In the genomic region with DNA sequence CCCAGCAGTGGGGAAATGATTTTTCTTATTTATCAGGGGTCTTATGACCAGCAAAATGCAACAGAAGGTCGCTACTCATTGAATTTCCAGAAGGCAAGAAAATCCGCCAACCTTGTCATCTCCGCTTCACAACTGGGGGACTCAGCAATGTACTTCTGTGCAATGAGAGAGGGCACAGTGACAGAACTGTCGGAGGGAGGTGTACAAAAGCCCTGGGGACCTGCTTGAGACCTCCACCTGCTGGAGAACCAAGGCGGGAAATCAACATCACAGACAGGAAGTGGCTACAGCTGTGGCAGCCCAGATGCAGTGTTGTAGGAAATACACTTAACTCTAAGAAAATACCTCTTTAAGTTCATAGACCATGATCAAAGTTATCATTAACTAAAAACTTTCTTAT, we compare ENCODE assay signal across 9 cellular contexts.
DNase-seq lines count a peak whose midpoint lies in the region; ATAC-seq, FAIRE-seq and TF ChIP-seq lines count a peak whose summit lies in the region.
"Had no signal": no experiment of that assay in that cellular context is flagged by ENCODE, and none has a peak within 500 bp of the region (broad histone marks: within the 10 kb centered on the region; RNA-seq: fewer than 3 reads in every experiment).

No MANE protein-coding gene starts in this region.

- peak; percentile 93 for DNase-seq in Jurkat, Clone E6-1 (ENCODE audit: low read depth, low spot score)
- DNase-seq in activated T-helper 9 cell treated with anti-CD3 and anti-CD28 coated beads, Interleukin-2, amount 50 U/mL, for 16 hours (ENCODE audit: low read depth), result peak; percentile 27
- DNase-seq in stimulated activated CD8-positive, alpha-beta memory T cell treated with anti-CD3 and anti-CD28 coated beads, Interleukin-12 subunit alpha, Interleukin-12 subunit beta, amount 100 ng/mL, for 24 hours (ENCODE audit: extremely low read depth), result peak; percentile 8
- DNase-seq in tibial artery (no peak), ACHN (no peak), chondrocyte (ENCODE audit: low spot score) (no peak), urothelium cell line (ENCODE audit: low spot score) (no peak)
- DNase-seq: heart right ventricle had no signal

- H3K4me3 ChIP-seq in Jurkat, Clone E6-1 (ENCODE audit: low read length), result peak overlapping the region; percentile 7; the same call in 1 of the 2 replicates
- H3K4me3 ChIP-seq in tibial artery, result no peak overlapping the region
- H3K4me3 ChIP-seq: heart right ventricle had no signal

- no peak overlapping the region for H3K4me3 Mint-ChIP-seq in chondrocyte (ENCODE audit: unreplicated experiment)

- H3K36me3 Mint-ChIP-seq in chondrocyte (ENCODE audit: low read depth), result no peaks in the 10 kb centered on the region

- peak; percentile 73 for ATAC-seq in GM19455 (IDR thresholded peaks at IDR 0.05; ENCODE audit: unreplicated experiment)

- H3K9me3 ChIP-seq in tibial artery, result no peaks in the 10 kb centered on the region

- TF ChIP-seq CTCF in tibial artery (IDR thresholded peaks at IDR 0.05), result no peak
- no peak for TF ChIP-seq CTCF in chondrocyte (IDR thresholded peaks at IDR 0.05)

- H3K4me1 ChIP-seq in tibial artery, result no peaks in the 10 kb centered on the region
- H3K4me1 ChIP-seq: heart right ventricle had no signal

- intact Hi-C loops in tibial artery (cut with DNase I; ENCODE audit: low total_unique reads), result no loop called here

- H3K9me3 Mint-ChIP-seq in chondrocyte (ENCODE audit: low read depth), result no peaks in the 10 kb centered on the region

- no peak overlapping the region for H3K27ac Mint-ChIP-seq in chondrocyte (ENCODE audit: unreplicated experiment)

- H3K27me3 ChIP-seq in tibial artery, result no peaks in the 10 kb centered on the region

- in situ Hi-C loops in ACHN (cut with HindIII; ENCODE audit: low pct_ligation_motif_present, low pct_unique_long_range_greater_than_20kb, low sequenced_read_pairs), result no loop called here

- no peak for FAIRE-seq in urothelium cell line (lab: Jason Lieb, UNC)

- peaks cover 8% of the 10 kb centered on the region for H3K27me3 Mint-ChIP-seq in chondrocyte (ENCODE audit: low read depth)

- no peak overlapping the region for H3K27ac ChIP-seq in tibial artery

- no peaks in the 10 kb centered on the region for H3K36me3 ChIP-seq in tibial artery
- H3K36me3 ChIP-seq: heart right ventricle had no signal

- no peaks in the 10 kb centered on the region for H3K4me1 Mint-ChIP-seq in chondrocyte (ENCODE audit: low read depth)

Comparison
In these comparisons a context has a peak if more than half of its experiments do, and no peak if none do; other contexts are left out.
1. DNase-seq: peak in Jurkat, Clone E6-1 (single experiment), activated T-helper 9 cell treated with anti-CD3 and anti-CD28 coated beads, Interleukin-2, amount 50 U/mL, for 16 hours (single experiment) and stimulated activated CD8-positive, alpha-beta memory T cell treated with anti-CD3 and anti-CD28 coated beads, Interleukin-12 subunit alpha, Interleukin-12 subunit beta, amount 100 ng/mL, for 24 hours (single experiment); none in tibial artery (0 of 2), ACHN (single experiment), chondrocyte (single experiment) and urothelium cell line (single experiment).